In the genomic region with DNA sequence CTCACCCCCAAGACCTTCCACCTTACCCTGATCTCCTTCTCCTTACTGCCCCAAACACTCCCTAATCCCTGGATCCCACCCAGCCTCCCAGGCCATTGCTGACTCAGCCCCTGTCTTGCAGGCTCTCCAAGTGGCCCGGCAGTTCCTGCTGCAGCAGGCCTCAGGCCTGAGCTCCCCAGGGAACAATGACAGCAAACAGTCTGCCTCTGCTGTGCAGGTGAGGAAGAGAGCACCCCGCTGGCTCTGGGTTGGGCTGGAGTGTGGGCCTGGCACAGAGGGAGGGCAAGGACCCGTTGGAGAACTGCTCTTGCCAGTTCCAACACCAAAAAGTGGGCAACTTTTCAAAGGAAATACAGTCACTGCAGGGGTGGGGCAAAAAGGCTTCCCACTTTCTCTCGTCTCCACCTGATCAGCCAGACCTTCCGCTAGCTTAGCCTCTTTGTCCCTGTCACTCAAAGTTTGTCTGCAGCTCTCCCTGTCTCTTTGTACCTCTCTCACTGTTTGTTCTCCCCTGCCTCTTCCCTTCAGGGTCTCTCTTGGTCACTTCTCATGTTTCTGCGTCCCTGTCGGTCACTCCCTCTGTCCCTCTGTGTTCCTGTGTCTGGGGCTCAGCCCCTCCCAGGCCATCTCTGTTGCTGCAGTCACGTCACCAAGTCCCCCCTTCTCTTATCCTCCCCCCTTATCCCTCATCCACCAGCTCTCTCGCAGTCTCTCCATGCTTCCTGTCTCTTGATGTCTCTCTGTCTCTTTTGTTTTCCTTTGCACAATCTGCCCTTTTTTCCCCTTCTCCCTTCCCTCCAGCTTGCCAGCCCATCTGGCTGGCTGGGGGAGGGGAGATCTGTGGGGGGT, we compare ENCODE assay signal across 1 cellular context.
TF ChIP-seq lines count a peak whose summit lies in the region.

No MANE protein-coding gene starts in this region.

TF ChIP-seq in HEK293, 187 proteins besides CTCF, POLR2A, EP300 and RAD21 (continued from another document and continues in another):
- TF ChIP-seq, protein P1, sequence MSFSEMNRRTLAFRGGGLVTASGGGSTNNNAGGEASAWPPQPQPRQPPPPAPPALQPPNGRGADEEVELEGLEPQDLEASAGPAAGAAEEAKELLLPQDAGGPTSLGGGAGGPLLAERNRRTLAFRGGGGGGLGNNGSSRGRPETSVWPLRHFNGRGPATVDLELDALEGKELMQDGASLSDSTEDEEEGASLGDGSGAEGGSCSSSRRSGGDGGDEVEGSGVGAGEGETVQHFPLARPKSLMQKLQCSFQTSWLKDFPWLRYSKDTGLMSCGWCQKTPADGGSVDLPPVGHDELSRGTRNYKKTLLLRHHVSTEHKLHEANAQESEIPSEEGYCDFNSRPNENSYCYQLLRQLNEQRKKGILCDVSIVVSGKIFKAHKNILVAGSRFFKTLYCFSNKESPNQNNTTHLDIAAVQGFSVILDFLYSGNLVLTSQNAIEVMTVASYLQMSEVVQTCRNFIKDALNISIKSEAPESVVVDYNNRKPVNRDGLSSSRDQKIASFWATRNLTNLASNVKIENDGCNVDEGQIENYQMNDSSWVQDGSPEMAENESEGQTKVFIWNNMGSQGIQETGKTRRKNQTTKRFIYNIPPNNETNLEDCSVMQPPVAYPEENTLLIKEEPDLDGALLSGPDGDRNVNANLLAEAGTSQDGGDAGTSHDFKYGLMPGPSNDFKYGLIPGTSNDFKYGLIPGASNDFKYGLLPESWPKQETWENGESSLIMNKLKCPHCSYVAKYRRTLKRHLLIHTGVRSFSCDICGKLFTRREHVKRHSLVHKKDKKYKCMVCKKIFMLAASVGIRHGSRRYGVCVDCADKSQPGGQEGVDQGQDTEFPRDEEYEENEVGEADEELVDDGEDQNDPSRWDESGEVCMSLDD (tag by site-specific recombination; IDR thresholded peaks at IDR 0.05) = no peak
- TF ChIP-seq ZNF37A (tag by site-specific recombination; IDR thresholded peaks at IDR 0.05) (no peak), ZNF169 (tag by site-specific recombination; IDR thresholded peaks at IDR 0.05) (no peak), ZNF596 (tag by site-specific recombination; IDR thresholded peaks at IDR 0.05) (no peak), KLF10 (tag by site-specific recombination; IDR thresholded peaks at IDR 0.05) (no peak), WT1 (tag by site-specific recombination; IDR thresholded peaks at IDR 0.05) (peak; percentile 68), ZNF629 (tag by site-specific recombination; IDR thresholded peaks at IDR 0.05) (peak; percentile 74), SP2 (tag by site-specific recombination; IDR thresholded peaks at IDR 0.05) (peak; percentile 49; the same call in 1 of the 2 replicates), ZFP69B (tag by site-specific recombination; IDR thresholded peaks at IDR 0.05) (peak; percentile 49; the same call in 1 of the 2 replicates), ZNF433 (tag by site-specific recombination; IDR thresholded peaks at IDR 0.05; ENCODE audit: low read depth) (no peak), ZNF610 (tag by site-specific recombination; IDR thresholded peaks at IDR 0.05; ENCODE audit: borderline replicate concordance) (0 out of 2 replicates have a peak, but pooled peaks have one; percentile 29), ZNF146 (tag by site-specific recombination; IDR thresholded peaks at IDR 0.05) (no peak), ZEB2 (tag by site-specific recombination; IDR thresholded peaks at IDR 0.05) (peak; percentile 72), ZBTB20 (tag by site-specific recombination; IDR thresholded peaks at IDR 0.05) (no peak), ZNF223 (tag by site-specific recombination; IDR thresholded peaks at IDR 0.05) (no peak), ZNF366 (tag by site-specific recombination; conservative IDR thresholded peaks at IDR 0.05) (peak; percentile 64), ZNF501 (tag by site-specific recombination; IDR thresholded peaks at IDR 0.05) (no peak), ZNF521 (tag by site-specific recombination; IDR thresholded peaks at IDR 0.05) (no peak), ZNF473 (tag by site-specific recombination; IDR thresholded peaks at IDR 0.05) (no peak), ZNF239 (tag by site-specific recombination; IDR thresholded peaks at IDR 0.05) (no peak), ZNF174 (tag by site-specific recombination; IDR thresholded peaks at IDR 0.05) (no peak), HOXC10 (CRISPR knock-in tag; IDR thresholded peaks at IDR 0.05) (no peak), ZNF423 (tag by site-specific recombination; IDR thresholded peaks at IDR 0.05) (peak; percentile 94), ZNF266 (tag by site-specific recombination; IDR thresholded peaks at IDR 0.05; ENCODE audit: low read depth) (no peak), PRDM1 (tag by site-specific recombination; IDR thresholded peaks at IDR 0.05) (peak; percentile 61), ZNF426 (tag by site-specific recombination; IDR thresholded peaks at IDR 0.05) (no peak), SP7 (tag by site-specific recombination; IDR thresholded peaks at IDR 0.05) (peak; percentile 67; the same call in 1 of the 2 replicates), SP3 (tag by site-specific recombination; IDR thresholded peaks at IDR 0.05) (no peak), ZNF624 (tag by site-specific recombination; IDR thresholded peaks at IDR 0.05) (no peak), ZNF132 (tag by site-specific recombination; IDR thresholded peaks at IDR 0.05; ENCODE audit: borderline replicate concordance) (no peak), ZNF677 (tag by site-specific recombination; IDR thresholded peaks at IDR 0.05) (no peak), ZNF571 (tag by site-specific recombination; IDR thresholded peaks at IDR 0.05) (no peak), ZNF2 (tag by site-specific recombination; IDR thresholded peaks at IDR 0.05) (peak; percentile 44; the same call in 1 of the 2 replicates), ZNF292 (tag by site-specific recombination; IDR thresholded peaks at IDR 0.05; ENCODE audit: borderline replicate concordance, low read depth) (no peak), OSR2 (tag by site-specific recombination; IDR thresholded peaks at IDR 0.05) (peak; percentile 61), ZNF350 (tag by site-specific recombination; IDR thresholded peaks at IDR 0.05) (no peak), GLI4 (tag by site-specific recombination; IDR thresholded peaks at IDR 0.05) (no peak), ZNF776 (tag by site-specific recombination; IDR thresholded peaks at IDR 0.05; ENCODE audit: borderline replicate concordance) (no peak), ZNF514 (tag by site-specific recombination; IDR thresholded peaks at IDR 0.05) (no peak), ZNF155 (tag by site-specific recombination; IDR thresholded peaks at IDR 0.05) (no peak), ZNF404 (tag by site-specific recombination; IDR thresholded peaks at IDR 0.05) (no peak), ZNF658 (tag by site-specific recombination; IDR thresholded peaks at IDR 0.05) (no peak), ZNF48 (tag by site-specific recombination; IDR thresholded peaks at IDR 0.05) (no peak)
- TF ChIP-seq, protein P2, sequence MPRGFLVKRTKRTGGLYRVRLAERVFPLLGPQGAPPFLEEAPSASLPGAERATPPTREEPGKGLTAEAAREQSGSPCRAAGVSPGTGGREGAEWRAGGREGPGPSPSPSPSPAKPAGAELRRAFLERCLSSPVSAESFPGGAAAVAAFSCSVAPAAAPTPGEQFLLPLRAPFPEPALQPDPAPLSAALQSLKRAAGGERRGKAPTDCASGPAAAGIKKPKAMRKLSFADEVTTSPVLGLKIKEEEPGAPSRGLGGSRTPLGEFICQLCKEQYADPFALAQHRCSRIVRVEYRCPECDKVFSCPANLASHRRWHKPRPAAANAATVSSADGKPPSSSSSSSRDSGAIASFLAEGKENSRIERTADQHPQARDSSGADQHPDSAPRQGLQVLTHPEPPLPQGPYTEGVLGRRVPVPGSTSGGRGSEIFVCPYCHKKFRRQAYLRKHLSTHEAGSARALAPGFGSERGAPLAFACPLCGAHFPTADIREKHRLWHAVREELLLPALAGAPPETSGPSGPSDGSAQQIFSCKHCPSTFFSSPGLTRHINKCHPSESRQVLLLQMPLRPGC (tag by site-specific recombination; IDR thresholded peaks at IDR 0.05) = no peak
- TF ChIP-seq, protein P3, sequence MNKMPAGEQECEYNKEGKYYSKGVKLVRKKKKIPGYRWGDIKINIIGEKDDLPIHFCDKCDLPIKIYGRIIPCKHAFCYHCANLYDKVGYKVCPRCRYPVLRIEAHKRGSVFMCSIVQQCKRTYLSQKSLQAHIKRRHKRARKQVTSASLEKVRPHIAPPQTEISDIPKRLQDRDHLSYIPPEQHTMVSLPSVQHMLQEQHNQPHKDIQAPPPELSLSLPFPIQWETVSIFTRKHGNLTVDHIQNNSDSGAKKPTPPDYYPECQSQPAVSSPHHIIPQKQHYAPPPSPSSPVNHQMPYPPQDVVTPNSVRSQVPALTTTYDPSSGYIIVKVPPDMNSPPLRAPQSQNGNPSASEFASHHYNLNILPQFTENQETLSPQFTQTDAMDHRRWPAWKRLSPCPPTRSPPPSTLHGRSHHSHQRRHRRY (tag by site-specific recombination; IDR thresholded peaks at IDR 0.05) = no peak
- TF ChIP-seq, protein P4, sequence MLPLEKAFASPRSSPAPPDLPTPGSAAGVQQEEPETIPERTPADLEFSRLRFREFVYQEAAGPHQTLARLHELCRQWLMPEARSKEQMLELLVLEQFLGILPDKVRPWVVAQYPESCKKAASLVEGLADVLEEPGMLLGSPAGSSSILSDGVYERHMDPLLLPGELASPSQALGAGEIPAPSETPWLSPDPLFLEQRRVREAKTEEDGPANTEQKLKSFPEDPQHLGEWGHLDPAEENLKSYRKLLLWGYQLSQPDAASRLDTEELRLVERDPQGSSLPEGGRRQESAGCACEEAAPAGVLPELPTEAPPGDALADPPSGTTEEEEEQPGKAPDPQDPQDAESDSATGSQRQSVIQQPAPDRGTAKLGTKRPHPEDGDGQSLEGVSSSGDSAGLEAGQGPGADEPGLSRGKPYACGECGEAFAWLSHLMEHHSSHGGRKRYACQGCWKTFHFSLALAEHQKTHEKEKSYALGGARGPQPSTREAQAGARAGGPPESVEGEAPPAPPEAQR (tag by site-specific recombination; IDR thresholded peaks at IDR 0.05) = no peak
- TF ChIP-seq, protein P5, sequence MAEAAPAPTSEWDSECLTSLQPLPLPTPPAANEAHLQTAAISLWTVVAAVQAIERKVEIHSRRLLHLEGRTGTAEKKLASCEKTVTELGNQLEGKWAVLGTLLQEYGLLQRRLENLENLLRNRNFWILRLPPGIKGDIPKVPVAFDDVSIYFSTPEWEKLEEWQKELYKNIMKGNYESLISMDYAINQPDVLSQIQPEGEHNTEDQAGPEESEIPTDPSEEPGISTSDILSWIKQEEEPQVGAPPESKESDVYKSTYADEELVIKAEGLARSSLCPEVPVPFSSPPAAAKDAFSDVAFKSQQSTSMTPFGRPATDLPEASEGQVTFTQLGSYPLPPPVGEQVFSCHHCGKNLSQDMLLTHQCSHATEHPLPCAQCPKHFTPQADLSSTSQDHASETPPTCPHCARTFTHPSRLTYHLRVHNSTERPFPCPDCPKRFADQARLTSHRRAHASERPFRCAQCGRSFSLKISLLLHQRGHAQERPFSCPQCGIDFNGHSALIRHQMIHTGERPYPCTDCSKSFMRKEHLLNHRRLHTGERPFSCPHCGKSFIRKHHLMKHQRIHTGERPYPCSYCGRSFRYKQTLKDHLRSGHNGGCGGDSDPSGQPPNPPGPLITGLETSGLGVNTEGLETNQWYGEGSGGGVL (tag by site-specific recombination; IDR thresholded peaks at IDR 0.05) = peak; percentile 62; the same call in 1 of the 2 replicates
- TF ChIP-seq, protein P6, sequence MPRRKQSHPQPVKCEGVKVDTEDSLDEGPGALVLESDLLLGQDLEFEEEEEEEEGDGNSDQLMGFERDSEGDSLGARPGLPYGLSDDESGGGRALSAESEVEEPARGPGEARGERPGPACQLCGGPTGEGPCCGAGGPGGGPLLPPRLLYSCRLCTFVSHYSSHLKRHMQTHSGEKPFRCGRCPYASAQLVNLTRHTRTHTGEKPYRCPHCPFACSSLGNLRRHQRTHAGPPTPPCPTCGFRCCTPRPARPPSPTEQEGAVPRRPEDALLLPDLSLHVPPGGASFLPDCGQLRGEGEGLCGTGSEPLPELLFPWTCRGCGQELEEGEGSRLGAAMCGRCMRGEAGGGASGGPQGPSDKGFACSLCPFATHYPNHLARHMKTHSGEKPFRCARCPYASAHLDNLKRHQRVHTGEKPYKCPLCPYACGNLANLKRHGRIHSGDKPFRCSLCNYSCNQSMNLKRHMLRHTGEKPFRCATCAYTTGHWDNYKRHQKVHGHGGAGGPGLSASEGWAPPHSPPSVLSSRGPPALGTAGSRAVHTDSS (tag by site-specific recombination; IDR thresholded peaks at IDR 0.05) = 0 out of 2 replicates have a peak, but pooled peaks have one; percentile 43
- TF ChIP-seq, protein P7, sequence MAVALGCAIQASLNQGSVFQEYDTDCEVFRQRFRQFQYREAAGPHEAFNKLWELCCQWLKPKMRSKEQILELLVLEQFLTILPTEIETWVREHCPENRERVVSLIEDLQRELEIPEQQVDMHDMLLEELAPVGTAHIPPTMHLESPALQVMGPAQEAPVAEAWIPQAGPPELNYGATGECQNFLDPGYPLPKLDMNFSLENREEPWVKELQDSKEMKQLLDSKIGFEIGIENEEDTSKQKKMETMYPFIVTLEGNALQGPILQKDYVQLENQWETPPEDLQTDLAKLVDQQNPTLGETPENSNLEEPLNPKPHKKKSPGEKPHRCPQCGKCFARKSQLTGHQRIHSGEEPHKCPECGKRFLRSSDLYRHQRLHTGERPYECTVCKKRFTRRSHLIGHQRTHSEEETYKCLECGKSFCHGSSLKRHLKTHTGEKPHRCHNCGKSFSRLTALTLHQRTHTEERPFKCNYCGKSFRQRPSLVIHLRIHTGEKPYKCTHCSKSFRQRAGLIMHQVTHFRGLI (tag by site-specific recombination; IDR thresholded peaks at IDR 0.05) = peak; percentile 94
